8 cellular contexts compared by ENCODE assay signal in the genomic region with DNA sequence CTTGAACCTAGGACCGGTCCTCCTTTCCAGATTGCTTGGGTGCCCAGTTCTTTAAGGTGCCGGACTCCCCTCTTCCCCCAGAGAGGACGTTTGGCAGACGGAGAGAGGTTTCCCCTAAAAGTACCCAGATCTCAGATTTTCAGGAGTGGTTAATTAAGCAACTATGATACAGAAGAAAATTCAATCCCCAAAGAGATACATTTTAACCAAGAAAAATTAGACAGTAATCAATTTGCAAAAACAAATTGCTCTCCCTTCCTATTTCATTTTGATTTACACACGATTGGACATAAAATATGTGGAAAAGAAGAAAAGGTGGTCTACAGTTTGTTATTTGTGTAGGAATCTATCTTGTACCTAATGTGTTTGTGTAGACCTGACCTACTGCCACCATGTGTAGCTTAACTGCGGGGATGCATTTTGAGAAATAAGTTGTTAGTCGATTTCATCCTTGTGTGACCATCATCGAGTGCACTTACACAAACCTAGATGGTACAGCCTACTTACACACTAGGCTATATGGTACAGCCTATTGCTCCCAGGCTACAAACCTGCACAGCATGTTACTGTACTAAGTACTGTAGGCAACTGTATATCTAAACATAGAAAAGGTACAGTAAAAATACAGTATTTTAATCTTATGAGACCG. TPM values are rescaled to one million over a fixed set of nuclear protein-coding genes. Genes with fewer than 3 reads are reported as not detected.
DNase-seq lines count a peak whose midpoint lies in the region; ATAC-seq and TF ChIP-seq lines count a peak whose summit lies in the region.

No MANE protein-coding gene starts in this region.

- H3K27me3 ChIP-seq in CD8-positive, alpha-beta memory T cell (ENCODE audit: insufficient read depth, low read length, poor library complexity, severe bottlenecking) = no peaks in the 10 kb centered on the region
- no peaks in the 10 kb centered on the region for H3K27me3 ChIP-seq in KMS-11 (ENCODE audit: insufficient read depth, low read depth)
- H3K27me3 ChIP-seq in body of pancreas = no peaks in the 10 kb centered on the region

- H3K4me2 ChIP-seq in KMS-11 = peak overlapping the region; percentile 82

- no peak for TF ChIP-seq POLR2A in body of pancreas (IDR thresholded peaks at IDR 0.05)

- H3K36me3 Mint-ChIP-seq in CD8-positive, alpha-beta memory T cell = peaks cover 0 to 54% (median 12%) of the 10 kb centered on the region in 3 donors
- H3K36me3 Mint-ChIP-seq in memory B cell = peaks cover 13% of the 10 kb centered on the region

- peak overlapping the region; percentile 95 to 99 (median 97) for H3K27ac Mint-ChIP-seq in CD8-positive, alpha-beta memory T cell
- H3K27ac Mint-ChIP-seq in memory B cell = peak overlapping the region; percentile 99

- peak overlapping the region; percentile 91 for H3K4me3 ChIP-seq in CD8-positive, alpha-beta memory T cell (ENCODE audit: low read length)
- H3K4me3 ChIP-seq in KMS-11 (IDR thresholded peaks at IDR 0.05; ENCODE audit: insufficient read depth, low read depth, low read length) (peak overlapping the region; percentile 1), body of pancreas (peak overlapping the region; percentile 43 to 85)

- WGBS in body of pancreas, 2 donors = 17% methylated on average over 9 of the region's 9 CpGs

- peaks cover 20% of the 10 kb centered on the region for H3K4me1 ChIP-seq in CD8-positive, alpha-beta memory T cell (ENCODE audit: insufficient read depth, low read length)
- H3K4me1 ChIP-seq in KMS-11 (ENCODE audit: low read depth, poor library complexity, severe bottlenecking) (peaks cover 21% of the 10 kb centered on the region), body of pancreas (peaks cover 15% of the 10 kb centered on the region)

- no peak for TF ChIP-seq CTCF in KMS-11 (conservative IDR thresholded peaks at IDR 0.05; ENCODE audit: low read depth, low read length)
- TF ChIP-seq CTCF in body of pancreas (IDR thresholded peaks at IDR 0.05) = no peak

- CTCF ChIA-PET in CD8-positive, alpha-beta memory T cell (lab: Charles Lee) = interaction anchor here (1.3 kb wide), 1 partner anchor 324 kb away, joined by 3 read pairs; no protein-coding TSS in a partner anchor

- POLR2A ChIA-PET in CD8-positive, alpha-beta memory T cell (lab: Charles Lee) = no interaction called here

- H3K27ac ChIP-seq in CD8-positive, alpha-beta memory T cell (ENCODE audit: low read depth, low read length) = peak overlapping the region; percentile 89
- peak overlapping the region; percentile 80; the same call in 1 of the 2 replicates for H3K27ac ChIP-seq in KMS-11
- peak overlapping the region in 3 of 4 donors; percentile 91 to 96 (median 93) for H3K27ac ChIP-seq in body of pancreas

- no peaks in the 10 kb centered on the region for H3K9me3 ChIP-seq in CD8-positive, alpha-beta memory T cell (ENCODE audit: low read length)
- no peaks in the 10 kb centered on the region for H3K9me3 ChIP-seq in body of pancreas

- H2AFZ ChIP-seq in KMS-11 (ENCODE audit: low read depth) = peak overlapping the region; percentile 45; the same call in 1 of the 2 replicates

- no peaks in the 10 kb centered on the region for H3K36me3 ChIP-seq in CD8-positive, alpha-beta memory T cell (ENCODE audit: insufficient read depth, low read length)
- H3K36me3 ChIP-seq in KMS-11 (ENCODE audit: insufficient read depth) (no peaks in the 10 kb centered on the region), body of pancreas (replicated peaks in 1 of 2; ENCODE audit: insufficient read depth in 1 of 2, low read depth in 2 of 2) (peaks cover 0 to 3% of the 10 kb centered on the region in 2 donors)

- H3K9me3 Mint-ChIP-seq in CD8-positive, alpha-beta memory T cell = no peaks in the 10 kb centered on the region
- H3K9me3 Mint-ChIP-seq in memory B cell = no peaks in the 10 kb centered on the region

- intact Hi-C loops in body of pancreas (cut with DNase I) = no loop called here

- H3K27me3 Mint-ChIP-seq in CD8-positive, alpha-beta memory T cell = no peaks in the 10 kb centered on the region
- no peaks in the 10 kb centered on the region for H3K27me3 Mint-ChIP-seq in memory B cell

- peak overlapping the region; percentile 79 for H3K9ac ChIP-seq in KMS-11

- no peaks in the 10 kb centered on the region for H4K20me1 ChIP-seq in KMS-11 (ENCODE audit: insufficient read depth)

- no peak for DNase-seq in CD8-positive, alpha-beta memory T cell
- DNase-seq in body of pancreas (no peak), memory B cell (ENCODE audit: low spot score in 2 of 2) (no peak), activated gamma-delta T cell treated with Interleukin-2 at 50 U/mL for 16 hours (no peak), HPDE6-E6E7 (ENCODE audit: extremely low spot score) (no peak), amygdala (lab: John Stamatoyannopoulos, UW) (no peak), NCI-H2171 (lab: John Stamatoyannopoulos, UW) (no peak)

- H3K79me2 ChIP-seq in KMS-11 (ENCODE audit: insufficient read depth, low read depth) = 0 out of 2 replicates have a peak, but pooled peaks cover 15% of the 10 kb centered on the region

- peaks cover 41 to 60% (median 60%) of the 10 kb centered on the region in 3 donors for H3K4me1 Mint-ChIP-seq in CD8-positive, alpha-beta memory T cell
- H3K4me1 Mint-ChIP-seq in memory B cell = peaks cover 22% of the 10 kb centered on the region

- H3K4me3 Mint-ChIP-seq in CD8-positive, alpha-beta memory T cell = peak overlapping the region; percentile 93 to 100 (median 98)
- peak overlapping the region; percentile 99 for H3K4me3 Mint-ChIP-seq in memory B cell

- no peak for ATAC-seq in body of pancreas
- ATAC-seq in memory B cell (ENCODE audit: low read depth) = no peak

RNA-seq across cellular contexts. Expression of a gene that starts 0.7 kb away (rescaled TPM):
- total RNA-seq in CD8-positive, alpha-beta memory T cell = 10 to 100 TPM; 38.6 to 40.7 TPM
- 30.8 TPM for polyA plus RNA-seq in CD8-positive, alpha-beta memory T cell
- total RNA-seq in body of pancreas = 1 to 10 TPM; 3.9 to 4.9 TPM

RNA-seq across cellular contexts. Expression of a gene that starts 0.8 kb away (rescaled TPM):
- total RNA-seq in CD8-positive, alpha-beta memory T cell = 10 to 100 TPM; 20.1 TPM
- polyA plus RNA-seq in CD8-positive, alpha-beta memory T cell = 11.1 TPM
- 1 to 10 TPM; 3.6 to 4.7 TPM for total RNA-seq in body of pancreas

Comparison
In these comparisons a context has a peak if more than half of its experiments do, and no peak if none do; other contexts are left out.
1. H3K4me3 ChIP-seq: peak in every context shown above with its lines; median percentile 91 in CD8-positive, alpha-beta memory T cell; 64 in body of pancreas; 1 in KMS-11.
2. RNA of a gene that starts 0.7 kb away (total RNA-seq): 38.6 to 40.7 TPM in CD8-positive, alpha-beta memory T cell; 3.9 to 4.9 TPM in body of pancreas; every median in the first group is over 4 times any median in the second.
3. Peak in every context shown above with its lines, with median percentiles within 50 percentile points of each other: H3K27ac ChIP-seq.